ENCODE assay signal across 14 cellular contexts in genomic region chr7:37694208-37695080, GRCh38. TPM values are rescaled to one million over a fixed set of nuclear protein-coding genes. Genes with fewer than 3 reads are reported as not detected.
DNase-seq lines count a peak whose midpoint lies in the region; ATAC-seq, FAIRE-seq and TF ChIP-seq lines count a peak whose summit lies in the region.
"Had no signal": no experiment of that assay in that cellular context is flagged by ENCODE, and none has a peak within 500 bp of the region (broad histone marks: within the 10 kb centered on the region; RNA-seq: fewer than 3 reads in every experiment).

No MANE protein-coding gene starts in this region.

- TF ChIP-seq RAD21 in H1 (IDR thresholded peaks at IDR 0.05 in 1 of 2, conservative IDR thresholded peaks at IDR 0.05 in 1 of 2; ENCODE audit: low read depth in 2 of 2, low read length in 2 of 2), result peak; percentile 2 to 22; a peak in 1 of 4 replicates

- CTCF ChIA-PET in Caco-2 (lab: Charles Lee) (interaction anchor here (1.2 kb wide), 1 partner anchor 38 kb away, joined by 3 read pairs; no protein-coding TSS in a partner anchor), H1 (lab: Charles Lee; ENCODE audit: partially characterized antibody) (interaction anchor here (0.5 to 3.1 kb wide), 19 partner anchors 11 to 1170 kb away, joined by 3 to 16 read pairs (median 4); partner anchors contain the start of gene GPR141)

- BruUV-seq in Caco-2 (replicated peaks; lab: Mats Ljungman, UMichigan), result no TSS peak

- H3K14ac ChIP-seq in H1 (ENCODE audit: insufficient read length), result no peak overlapping the region

- H2BK12ac ChIP-seq in H1 (ENCODE audit: low read depth, low read length), result no peak overlapping the region

- no peak overlapping the region for H3K27ac ChIP-seq in H1 (ENCODE audit: low read depth, low read length)

- no peaks in the 10 kb centered on the region for H3K27me3 Mint-ChIP-seq in Caco-2 (ENCODE audit: insufficient read depth, unreplicated experiment)
- H3K27me3 Mint-ChIP-seq in natural killer cell (ENCODE audit: low read depth in 2 of 2), result no peaks in the 10 kb centered on the region
- peaks cover 14% of the 10 kb centered on the region for H3K27me3 Mint-ChIP-seq in activated T-helper 17 cell treated with anti-CD3 and anti-CD28 coated beads, Interleukin-2, amount 50 U/mL, for 72 hours

- DNase-seq in Caco-2 (peak; percentile 21 to 70), NCI-H2171 treated with DMSO at 0.1 percent for 48 hours (lab: John Stamatoyannopoulos, UW) (peak; percentile 80), H1 (ENCODE audit: low read depth in 1 of 2, low spot score in 2 of 2) (no peak), natural killer cell (no peak), OCI-M2 (lab: John Stamatoyannopoulos, UW; ENCODE audit: unreplicated experiment) (no peak), GM12892 (ENCODE audit: insufficient read length) (no peak)
- DNase-seq: activated CD4-positive, alpha-beta T cell treated with anti-CD3 and anti-CD28 coated beads, Interleukin-2, amount 50 U/mL, for 1 hour; cortex of kidney; RPMI8226; stimulated activated CD4-positive, alpha-beta T cell treated with anti-CD3 and anti-CD28 coated beads, Interleukin-1b, Interleukin-23, amount 100 ng/mL, for 48 hours had no signal

- no peaks in the 10 kb centered on the region for H3K79me2 ChIP-seq in H1 (ENCODE audit: control insufficient read depth in 1 of 2, insufficient read depth in 2 of 2, low read length in 2 of 2)

- no peak overlapping the region for H3K4me3 ChIP-seq in Caco-2 (ENCODE audit: low read depth, low read length)
- H3K4me3 ChIP-seq in H1 (ENCODE audit: extremely low read depth in 1 of 4, insufficient read depth in 2 of 4, low read depth in 3 of 4, low read length in 4 of 4), result no peak overlapping the region

- no peak overlapping the region for H2AK5ac ChIP-seq in H1 (ENCODE audit: low read depth, low read length)

- no peak overlapping the region for H2BK120ac ChIP-seq in H1 (replicated peaks; ENCODE audit: low read depth, low read length)

- H3K4me1 ChIP-seq in Caco-2 (peaks cover 6% of the 10 kb centered on the region; the same call in 1 of the 2 replicates), H1 (replicated peaks in 1 of 4; ENCODE audit: control insufficient read depth in 3 of 4, insufficient read depth in 4 of 4, low read length in 3 of 4) (peaks cover 0 to 10% (median 6%) of the 10 kb centered on the region in 4 experiments; a peak in 5 of 7 replicates)

- H4K20me1 ChIP-seq in H1 (replicated peaks in 1 of 2; ENCODE audit: control insufficient read depth in 1 of 2, insufficient read depth in 2 of 2, low read length in 2 of 2), result no peaks in the 10 kb centered on the region

- H3K27ac Mint-ChIP-seq in Caco-2 (ENCODE audit: unreplicated experiment) (no peak overlapping the region), natural killer cell (peak overlapping the region; percentile 89 to 95)
- no peak overlapping the region for H3K27ac Mint-ChIP-seq in activated T-helper 17 cell treated with anti-CD3 and anti-CD28 coated beads, Interleukin-2, amount 50 U/mL, for 72 hours
- H3K27ac Mint-ChIP-seq: activated T-helper 1 cell treated with anti-CD3 and anti-CD28 coated beads, Interleukin-12 subunit alpha, Interleukin-12 subunit beta, Interleukin-2, Interleukin-4 antibody, amounts not matched to agents 30 ng/mL and 10 ng/mL and 1 ng/mL, durations not matched to agents 14 hours and 24 hours and 36 hours had no signal

- ATAC-seq in natural killer cell (peak in 1 of 3 donors; percentile 39), HG02588 (IDR thresholded peaks at IDR 0.05; ENCODE audit: unreplicated experiment) (no peak)
- ATAC-seq in activated T-helper 17 cell treated with anti-CD3 and anti-CD28 coated beads, Interleukin-2, amount 50 U/mL, for 72 hours (replicated peaks), result no peak

- no peaks in the 10 kb centered on the region for H3K27me3 ChIP-seq in Caco-2 (replicated peaks; ENCODE audit: control insufficient read depth, insufficient read depth, low read length)
- no peaks in the 10 kb centered on the region for H3K27me3 ChIP-seq in H1 (replicated peaks in 1 of 4; ENCODE audit: control insufficient read depth in 3 of 4, extremely low read depth in 1 of 4, insufficient read depth in 3 of 4, low read length in 3 of 4)

- no peaks in the 10 kb centered on the region for H3K36me3 Mint-ChIP-seq in Caco-2 (ENCODE audit: insufficient read depth, unreplicated experiment)
- H3K36me3 Mint-ChIP-seq in natural killer cell, result peaks cover 26% of the 10 kb centered on the region
- H3K36me3 Mint-ChIP-seq in activated T-helper 17 cell treated with anti-CD3 and anti-CD28 coated beads, Interleukin-2, amount 50 U/mL, for 72 hours (ENCODE audit: low read depth), result no peaks in the 10 kb centered on the region

- FAIRE-seq in H1 (lab: Jason Lieb, UNC) (no peak), GM12892 (lab: Jason Lieb, UNC) (no peak)

- H2BK15ac ChIP-seq in H1 (ENCODE audit: low read length), result peak overlapping the region; percentile 88; the same call in 1 of the 2 replicates

- POLR2A ChIA-PET in Caco-2 (lab: Charles Lee) (no interaction called here), H1 (lab: Charles Lee; ENCODE audit: partially characterized antibody) (interaction anchor here (0.7 kb wide), 1 partner anchor 272 kb away, joined by 3 read pairs; no protein-coding TSS in a partner anchor)

- no peak overlapping the region for H3K4me3 Mint-ChIP-seq in Caco-2 (ENCODE audit: unreplicated experiment)
- peak overlapping the region; percentile 60 for H3K4me3 Mint-ChIP-seq in natural killer cell
- no peak overlapping the region for H3K4me3 Mint-ChIP-seq in activated T-helper 17 cell treated with anti-CD3 and anti-CD28 coated beads, Interleukin-2, amount 50 U/mL, for 72 hours
- H3K4me3 Mint-ChIP-seq: activated T-helper 1 cell treated with anti-CD3 and anti-CD28 coated beads, Interleukin-12 subunit alpha, Interleukin-12 subunit beta, Interleukin-2, Interleukin-4 antibody, amounts not matched to agents 30 ng/mL and 10 ng/mL and 1 ng/mL, durations not matched to agents 14 hours and 24 hours and 36 hours had no signal

- intact Hi-C loops in Caco-2 (cut with micrococcal nuclease; ENCODE audit: unreplicated experiment), result no loop called here
- intact Hi-C loops in natural killer cell (cut with micrococcal nuclease), result no loop called here

- no peak overlapping the region for H3K56ac ChIP-seq in H1 (replicated peaks; ENCODE audit: insufficient read length, low read depth, low read length)

- H3K4me2 ChIP-seq in H1 (ENCODE audit: insufficient read depth in 1 of 2, low read depth in 2 of 2, low read length in 2 of 2), result peak overlapping the region in 1 of 2 experiments; percentile 43; a peak in 2 of 4 replicates

- no peak overlapping the region for H4K91ac ChIP-seq in H1 (replicated peaks; ENCODE audit: insufficient read length, low read length)

- H3K23ac ChIP-seq in H1 (ENCODE audit: insufficient read length), result no peak overlapping the region

- H3K36me3 ChIP-seq in Caco-2 (ENCODE audit: control insufficient read depth, insufficient read depth, low read length), result no peaks in the 10 kb centered on the region
- no peaks in the 10 kb centered on the region for H3K36me3 ChIP-seq in H1 (ENCODE audit: control insufficient read depth in 2 of 4, insufficient read depth in 4 of 4, low read length in 3 of 4)

- 88% methylated on average over 4 of the region's 4 CpGs; no CpG with 5 or more reads in 1 of the 2 experiments for WGBS in H1 (ENCODE audit: extremely low coverage in 1 of 2, insufficient coverage in 1 of 2, insufficient read length in 1 of 2, insufficient replicate concordance in 2 of 2, low coverage in 1 of 2, low lambda C conversion rate in 2 of 2, missing lambda C conversion rate in 1 of 2), 2 experiments

- no peak overlapping the region for H2BK20ac ChIP-seq in H1 (ENCODE audit: low read length)

- H3K9me3 Mint-ChIP-seq in Caco-2 (ENCODE audit: unreplicated experiment) (no peaks in the 10 kb centered on the region), natural killer cell (peaks cover 0 to 3% of the 10 kb centered on the region in 2 donors)
- H3K9me3 Mint-ChIP-seq in activated T-helper 17 cell treated with anti-CD3 and anti-CD28 coated beads, Interleukin-2, amount 50 U/mL, for 72 hours, result peaks cover 6% of the 10 kb centered on the region
- H3K9me3 Mint-ChIP-seq: activated T-helper 1 cell treated with anti-CD3 and anti-CD28 coated beads, Interleukin-12 subunit alpha, Interleukin-12 subunit beta, Interleukin-2, Interleukin-4 antibody, amounts not matched to agents 30 ng/mL and 10 ng/mL and 1 ng/mL, durations not matched to agents 14 hours and 24 hours and 36 hours had no signal

- TF ChIP-seq POLR2A in H1 (IDR thresholded peaks at IDR 0.05; ENCODE audit: control extremely low read depth in 1 of 2, low read depth in 2 of 2, low read length in 2 of 2), result no peak
- no peak for TF ChIP-seq POLR2A in GM12892 (IDR thresholded peaks at IDR 0.05; ENCODE audit: low read depth, low read length)

- no peak overlapping the region for H3K4ac ChIP-seq in H1 (replicated peaks; ENCODE audit: insufficient read length, low read depth, low read length)

- no peaks in the 10 kb centered on the region for H3K9me3 ChIP-seq in Caco-2
- H3K9me3 ChIP-seq in H1 (ENCODE audit: insufficient read depth in 2 of 2, low read depth in 1 of 2, low read length in 1 of 2), result no peaks in the 10 kb centered on the region

- no peak overlapping the region for H4K8ac ChIP-seq in H1 (ENCODE audit: extremely low read depth, insufficient read depth, low read length)

- H3K18ac ChIP-seq in H1 (ENCODE audit: extremely low read depth, low read length), result no peak overlapping the region

- TF ChIP-seq CTCF in Caco-2 (IDR thresholded peaks at IDR 0.05; ENCODE audit: insufficient read depth in 1 of 2, low read depth in 1 of 2, low read length in 1 of 2, severe bottlenecking in 1 of 2, unreplicated experiment in 1 of 2) (peak in 1 of 2 experiments; percentile 4), H1 (IDR thresholded peaks at IDR 0.05; ENCODE audit: control extremely low read depth in 1 of 3, insufficient read depth in 1 of 3, low read depth in 1 of 3, low read length in 3 of 3) (peak in 2 of 3 experiments; percentile 10 to 14; a peak in 2 of 4 replicates), natural killer cell (IDR thresholded peaks at IDR 0.05) (no peak)

- no peak overlapping the region for H3K9ac ChIP-seq in H1 (replicated peaks in 1 of 4; ENCODE audit: extremely low read depth in 1 of 4, low read depth in 3 of 4, low read length in 3 of 4)

- H3K79me1 ChIP-seq in H1 (ENCODE audit: low read depth, low read length), result no peaks in the 10 kb centered on the region

- no peak overlapping the region for H2AFZ ChIP-seq in H1 (ENCODE audit: low read length)

- no peaks in the 10 kb centered on the region for H3K4me1 Mint-ChIP-seq in Caco-2 (ENCODE audit: low read depth, unreplicated experiment)
- H3K4me1 Mint-ChIP-seq in natural killer cell, result peaks cover 77 to 88% of the 10 kb centered on the region in 2 donors
- H3K4me1 Mint-ChIP-seq in activated T-helper 17 cell treated with anti-CD3 and anti-CD28 coated beads, Interleukin-2, amount 50 U/mL, for 72 hours, result no peaks in the 10 kb centered on the region

- 0 out of 2 replicates have a peak overlapping the region, but pooled peaks have one; percentile 66 for H2BK5ac ChIP-seq in H1 (ENCODE audit: low read depth, low read length)

- TF ChIP-seq EP300 in H1 (IDR thresholded peaks at IDR 0.05; ENCODE audit: borderline replicate concordance in 1 of 2, low read depth in 2 of 2, low read length in 2 of 2), result no peak

- no peaks in the 10 kb centered on the region; the same call in 1 of the 2 replicates for H3K23me2 ChIP-seq in H1 (ENCODE audit: low read depth, low read length)

- no peak overlapping the region for H4K5ac ChIP-seq in H1 (ENCODE audit: insufficient read length, low read depth, low read length)

RNA-seq across cellular contexts. Expression of gene GPR141, which starts 10.9 kb away (rescaled TPM):
- total RNA-seq in Caco-2 (2022) (not detected in 2 replicates), natural killer cell (10 to 100 TPM; 30.2 to 68.1 (median 55.2) TPM)
- total RNA-seq in H1 (2021; fragmentation: NEBNext Ultra II Directional; extraction: Animal tissue kit (Norgen Biotek cat#: 25700)), result 0.25 and 0.45 TPM in 2 replicates
- 0.71 and 1.0 TPM in 2 replicates for polyA plus RNA-seq in H1 (2011; rRNA removed)
- polyA plus RNA-seq in H1 (2011; cell fraction: cytosol; rRNA removed), result 0.74 TPM
- polyA plus RNA-seq in H1 (2011; cell fraction: nucleus; rRNA removed), result 1.8 TPM
- 0.28 to 0.93 TPM (median 0.81 TPM) in 4 replicates for polyA plus RNA-seq in H1 (2012, experiment 1 of 2)
- polyA plus RNA-seq in H1 (2012, experiment 2 of 2), result not detected
- 0.49 TPM for polyA plus RNA-seq in H1 (2013, experiment 1 of 2)
- 0.77 TPM for polyA plus RNA-seq in H1 (2013, experiment 2 of 2)
- polyA minus RNA-seq in H1 (2011; rRNA and poly(A)+ RNA removed), result 10.0 and 11.1 TPM in 2 replicates
- 1.3 TPM for polyA minus RNA-seq in H1 (2011; cell fraction: cytosol; rRNA and poly(A)+ RNA removed)
- polyA minus RNA-seq in H1 (2011; cell fraction: nucleus; rRNA and poly(A)+ RNA removed), result 28.5 TPM
- not detected for total RNA-seq in activated T-helper 17 cell treated with anti-CD3 and anti-CD28 coated beads, Interleukin-2, amount 50 U/mL, for 72 hours
- polyA plus RNA-seq in GM12892 (2012; ENCODE audit: missing spikeins), result 0.49 TPM
- total RNA-seq: activated T-helper 1 cell treated with anti-CD3 and anti-CD28 coated beads, Interleukin-12 subunit alpha, Interleukin-12 subunit beta, Interleukin-2, Interleukin-4 antibody, amounts not matched to agents 30 ng/mL and 10 ng/mL and 1 ng/mL, durations not matched to agents 14 hours and 24 hours and 36 hours; pulmonary artery endothelial cell had no signal

Comparison
In these comparisons a context has a peak if more than half of its experiments do, and no peak if none do; other contexts are left out.
1. DNase-seq: peak in Caco-2 (2 of 2) and NCI-H2171 treated with DMSO at 0.1 percent for 48 hours (single experiment); none in H1 (0 of 2), natural killer cell (single experiment), OCI-M2 (single experiment) and GM12892 (single experiment).
2. H3K27ac Mint-ChIP-seq: peak in natural killer cell (2 of 2); none in Caco-2 (single experiment) and activated T-helper 17 cell treated with anti-CD3 and anti-CD28 coated beads, Interleukin-2, amount 50 U/mL, for 72 hours (single experiment).
3. RNA of gene GPR141, which starts 10.9 kb away (total RNA-seq): 30.2 to 68.1 TPM in natural killer cell; 0.25 to 0.45 TPM in H1, not detected in Caco-2 and not detected in activated T-helper 17 cell treated with anti-CD3 and anti-CD28 coated beads, Interleukin-2, amount 50 U/mL, for 72 hours; every median in the first group is over 10 times any median in the second.